In the genomic region with DNA sequence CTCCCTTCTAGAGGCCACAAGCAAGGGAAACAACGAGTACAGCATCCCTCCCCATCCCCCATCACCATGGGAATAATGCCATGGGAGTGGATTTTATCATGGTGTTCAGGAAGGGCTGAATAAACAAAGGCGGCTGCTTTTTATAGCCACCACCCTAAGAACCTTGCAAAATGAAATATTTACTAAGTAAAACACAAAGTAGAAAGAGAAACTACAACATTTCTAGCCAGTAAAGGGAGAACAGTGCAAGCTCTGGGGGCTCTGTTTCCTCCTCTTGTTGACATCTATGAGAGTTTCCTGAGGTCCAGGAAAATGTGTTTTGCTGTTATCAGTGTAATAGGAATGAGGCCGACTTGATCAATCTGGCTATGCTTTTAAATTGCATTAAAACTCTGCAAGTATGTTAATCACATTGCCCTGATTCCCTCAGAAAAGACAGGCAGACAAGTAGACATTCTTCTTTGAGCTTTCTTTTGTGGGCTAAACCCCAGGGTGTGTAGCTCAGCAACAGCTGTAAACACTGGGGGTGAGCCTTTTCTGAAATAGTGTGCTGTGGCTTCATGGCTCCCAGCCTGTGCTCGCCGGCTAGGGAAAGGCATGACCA, we compare ENCODE assay signal across 18 cellular contexts. TPM values are rescaled to one million over a fixed set of nuclear protein-coding genes. Genes with fewer than 3 reads are reported as not detected.
A peak's percentile ranks its signal among the peaks of the same experiment; 100 is the strongest.
DNase-seq lines count a peak whose midpoint lies in the region; ATAC-seq and TF ChIP-seq lines count a peak whose summit lies in the region.
"Had no signal": no experiment of that assay in that cellular context is flagged by ENCODE, and none has a peak within 500 bp of the region (broad histone marks: within the 10 kb centered on the region; RNA-seq: fewer than 3 reads in every experiment).

No MANE protein-coding gene starts in this region.

- H3K4me1 ChIP-seq in gastroesophageal sphincter: no peaks in the 10 kb centered on the region
- no peaks in the 10 kb centered on the region for H3K4me1 ChIP-seq in prostate gland (replicated peaks)
- no peaks in the 10 kb centered on the region for H3K4me1 ChIP-seq in SJCRH30

- peak; percentile 36 for ATAC-seq in gastroesophageal sphincter
- ATAC-seq: naive thymus-derived CD4-positive, alpha-beta T cell; stimulated activated naive B cell treated with anti-CD40 and anti-IgM and Interleukin-4, amounts not matched to agents 10 μg/mL and 1 μg/mL and 100 μg/mL, for 72 hours had no signal

- DNase-seq in NCI-H82 (lab: John Stamatoyannopoulos, UW) (peak; percentile 78), NCI-H82 treated with DMSO at 0.1 percent for 48 hours (lab: John Stamatoyannopoulos, UW; ENCODE audit: unreplicated experiment) (no peak), SK-N-MC (ENCODE audit: low read depth, low spot score) (no peak), prostate gland (ENCODE audit: low spot score) (peak; percentile 26), SJCRH30 (no peak), inferior parietal cortex (ENCODE audit: extremely low spot score) (no peak), RPMI8226 (no peak)
- DNase-seq: 8988T; activated CD4-positive, alpha-beta T cell treated with anti-CD3 and anti-CD28 coated beads, Interleukin-2, amount 10 ng/mL, durations not matched to agents 24 days and 14 days; activated naive CD4-positive, alpha-beta T cell; DMS79; HCEC 1CT; naive thymus-derived CD4-positive, alpha-beta T cell; NCI-H187 treated with DMSO at 0.1 percent for 48 hours; NCI-H524; stimulated activated naive B cell treated with anti-CD40 and anti-IgM and Interleukin-4, amounts not matched to agents 10 μg/mL and 1 μg/mL and 100 μg/mL, for 72 hours; T-helper 9 cell had no signal

- H3K4me3 ChIP-seq in SK-N-MC: peak overlapping the region; percentile 11; the same call in 1 of the 2 replicates
- no peak overlapping the region for H3K4me3 ChIP-seq in gastroesophageal sphincter
- no peak overlapping the region for H3K4me3 ChIP-seq in prostate gland
- H3K4me3 ChIP-seq in SJCRH30: no peak overlapping the region

- no peaks in the 10 kb centered on the region for H3K9me3 ChIP-seq in SK-N-MC (ENCODE audit: low read depth, low read length)
- no peaks in the 10 kb centered on the region for H3K9me3 ChIP-seq in gastroesophageal sphincter
- no peaks in the 10 kb centered on the region for H3K9me3 ChIP-seq in prostate gland
- H3K9me3 ChIP-seq in SJCRH30 (replicated peaks): no peaks in the 10 kb centered on the region

- TF ChIP-seq EP300 in gastroesophageal sphincter (IDR thresholded peaks at IDR 0.05): no peak

- intact Hi-C loops in prostate gland (cut with DNase I): no loop called here

- H3K27me3 ChIP-seq in gastroesophageal sphincter (no peaks in the 10 kb centered on the region), prostate gland (replicated peaks; ENCODE audit: insufficient read depth) (no peaks in the 10 kb centered on the region), SJCRH30 (no peaks in the 10 kb centered on the region; the same call in 1 of the 2 replicates)

- H3K27ac ChIP-seq in SK-N-MC: no peak overlapping the region
- no peak overlapping the region for H3K27ac ChIP-seq in gastroesophageal sphincter
- H3K27ac ChIP-seq in prostate gland: no peak overlapping the region
- H3K27ac ChIP-seq in SJCRH30: no peak overlapping the region

- WGBS in gastroesophageal sphincter (ENCODE audit: low coverage in 1 of 2), 2 donors: 28 to 35% methylated on average over 5 of the region's 5 CpGs
- WGBS in prostate gland: 37% methylated on average over 5 of the region's 5 CpGs

- H3K36me3 ChIP-seq in SK-N-MC (ENCODE audit: insufficient read depth, low read length): no peaks in the 10 kb centered on the region
- no peaks in the 10 kb centered on the region for H3K36me3 ChIP-seq in gastroesophageal sphincter
- H3K36me3 ChIP-seq in prostate gland: no peaks in the 10 kb centered on the region
- H3K36me3 ChIP-seq in SJCRH30: no peaks in the 10 kb centered on the region

- no peak for TF ChIP-seq POLR2A in gastroesophageal sphincter (IDR thresholded peaks at IDR 0.05)
- TF ChIP-seq POLR2A in prostate gland (IDR thresholded peaks at IDR 0.05): no peak

- TF ChIP-seq CTCF in gastroesophageal sphincter (IDR thresholded peaks at IDR 0.05): no peak
- no peak for TF ChIP-seq CTCF in prostate gland (IDR thresholded peaks at IDR 0.05)

- no peak overlapping the region for H3K9ac ChIP-seq in SK-N-MC (ENCODE audit: insufficient read length)

RNA-seq across cellular contexts. Expression of gene SV2C, which starts 31.1 kb away (rescaled TPM):
- total RNA-seq in gastroesophageal sphincter (under 1 TPM; 0.16 to 0.67 (median 0.39) TPM), prostate gland (under 1 TPM; 0.28 to 0.96 TPM)
- total RNA-seq in SJCRH30 (2014; rRNA removed; shearing (Covaris generic)): not detected in 2 replicates
- total RNA-seq: activated CD4-positive, alpha-beta T cell treated with anti-CD3 and anti-CD28 coated beads, Interleukin-2, amount 10 ng/mL, durations not matched to agents 24 days and 14 days; naive thymus-derived CD4-positive, alpha-beta T cell had no signal

Comparison
In these comparisons a context has a peak if more than half of its experiments do, and no peak if none do; other contexts are left out.
1. DNase-seq: peak in NCI-H82 (single experiment) and prostate gland (single experiment); none in NCI-H82 treated with DMSO at 0.1 percent for 48 hours (single experiment), SK-N-MC (single experiment), SJCRH30 (0 of 2), inferior parietal cortex (single experiment) and RPMI8226 (single experiment).